11 cellular contexts compared by ENCODE assay signal in genomic region chr2:227462463-227462951, GRCh38. TPM values are rescaled to one million over a fixed set of nuclear protein-coding genes. Genes with fewer than 3 reads are reported as not detected.
DNase-seq lines count a peak whose midpoint lies in the region; ATAC-seq, FAIRE-seq and TF ChIP-seq lines count a peak whose summit lies in the region.
"Had no signal": no experiment of that assay in that cellular context is flagged by ENCODE, and none has a peak within 500 bp of the region (broad histone marks: within the 10 kb centered on the region; RNA-seq: fewer than 3 reads in every experiment).

No MANE protein-coding gene starts in this region.

- no peak for TF ChIP-seq RAD21 in A549 (conservative IDR thresholded peaks at IDR 0.05 in 1 of 2, IDR thresholded peaks at IDR 0.05 in 1 of 2)

- DNase-seq in A549 (ENCODE audit: low read depth in 1 of 2, low spot score in 1 of 2): no peak
- peak; percentile 57 for DNase-seq in activated T-cell treated with anti-CD3 and anti-CD28 coated beads, Interleukin-2, amount 50 U/mL, for 24 hours
- no peak for DNase-seq in cerebellar cortex (ENCODE audit: low spot score)
- DNase-seq in WERI-Rb-1: no peak
- no peak for DNase-seq in progenitor cell of endocrine pancreas (ENCODE audit: low spot score, unreplicated experiment)
- DNase-seq in kidney glomerular epithelial cell (lab: John Stamatoyannopoulos, UW): no peak
- DNase-seq: KG1 had no signal

- H3K4me1 ChIP-seq in A549: peaks cover 77% of the 10 kb centered on the region

- CTCF ChIA-PET in A549 (lab: Yijun Ruan, JAX): interaction anchor here (1.1 to 3.4 kb wide), 3 partner anchors 9 to 56 kb away, joined by 4 to 19 read pairs (median 4); no protein-coding TSS in a partner anchor

- TF ChIP-seq POLR2A in A549 (IDR thresholded peaks at IDR 0.05; ENCODE audit: low read length): no peak

- no peaks in the 10 kb centered on the region for H3K27me3 Mint-ChIP-seq in activated T-cell treated with anti-CD3 and anti-CD28 coated beads, Interleukin-2, amount 50 U/mL, for 24 hours
- H3K27me3 Mint-ChIP-seq in progenitor cell of endocrine pancreas: no peaks in the 10 kb centered on the region

- peak overlapping the region; percentile 95 for H3K27ac Mint-ChIP-seq in activated T-cell treated with anti-CD3 and anti-CD28 coated beads, Interleukin-2, amount 50 U/mL, for 24 hours
- H3K27ac Mint-ChIP-seq in progenitor cell of endocrine pancreas: no peak overlapping the region

- peak overlapping the region; percentile 52 for H3K4me3 Mint-ChIP-seq in activated T-cell treated with anti-CD3 and anti-CD28 coated beads, Interleukin-2, amount 50 U/mL, for 24 hours
- H3K4me3 Mint-ChIP-seq in progenitor cell of endocrine pancreas (ENCODE audit: low read depth): no peak overlapping the region
- H3K4me3 Mint-ChIP-seq: brain had no signal

- no peaks in the 10 kb centered on the region for H3K9me3 Mint-ChIP-seq in activated T-cell treated with anti-CD3 and anti-CD28 coated beads, Interleukin-2, amount 50 U/mL, for 24 hours
- no peaks in the 10 kb centered on the region for H3K9me3 Mint-ChIP-seq in progenitor cell of endocrine pancreas (ENCODE audit: low read depth)
- H3K9me3 Mint-ChIP-seq: brain had no signal

- no peaks in the 10 kb centered on the region for H3K9me3 ChIP-seq in A549
- no peaks in the 10 kb centered on the region for H3K9me3 ChIP-seq in WERI-Rb-1 (ENCODE audit: severe bottlenecking)

- ATAC-seq in A549: no peak
- ATAC-seq in GM18873 (IDR thresholded peaks at IDR 0.05; ENCODE audit: low FRiP score, unreplicated experiment): peak; percentile 81
- peak; percentile 53 for ATAC-seq in HG02885 (IDR thresholded peaks at IDR 0.05; ENCODE audit: poor library complexity, unreplicated experiment)

- no peaks in the 10 kb centered on the region for H3K27me3 ChIP-seq in WERI-Rb-1 (ENCODE audit: insufficient read depth, low read depth, severe bottlenecking)

- no peak for TF ChIP-seq CTCF in A549 (IDR thresholded peaks at IDR 0.05)
- TF ChIP-seq CTCF in WERI-Rb-1 (IDR thresholded peaks at IDR 0.05; ENCODE audit: low read depth, low read length): no peak
- TF ChIP-seq CTCF in progenitor cell of endocrine pancreas (IDR thresholded peaks at IDR 0.05; ENCODE audit: unreplicated experiment): no peak

- peaks cover 92% of the 10 kb centered on the region for H3K4me1 Mint-ChIP-seq in activated T-cell treated with anti-CD3 and anti-CD28 coated beads, Interleukin-2, amount 50 U/mL, for 24 hours (ENCODE audit: low read depth)
- peaks cover 9% of the 10 kb centered on the region for H3K4me1 Mint-ChIP-seq in progenitor cell of endocrine pancreas (ENCODE audit: low read depth)

- no peak for FAIRE-seq in A549 (lab: Jason Lieb, UNC)
- FAIRE-seq: islet of Langerhans had no signal

- H3K27ac ChIP-seq in A549 (peak overlapping the region; percentile 39 to 96; a peak in 5 of 6 replicates), WERI-Rb-1 (no peak overlapping the region)

- no peak for TF ChIP-seq EP300 in A549 (IDR thresholded peaks at IDR 0.05)

- H3K4me3 ChIP-seq in A549 (no peak overlapping the region), WERI-Rb-1 (ENCODE audit: low read depth, low read length) (no peak overlapping the region)

- POLR2A ChIA-PET in A549 (lab: Yijun Ruan, JAX): no interaction called here

- peak overlapping the region; percentile 22; the same call in 2 of the 3 replicates for H3K4me2 ChIP-seq in A549

- no peaks in the 10 kb centered on the region for H3K36me3 Mint-ChIP-seq in activated T-cell treated with anti-CD3 and anti-CD28 coated beads, Interleukin-2, amount 50 U/mL, for 24 hours (ENCODE audit: low read depth)
- H3K36me3 Mint-ChIP-seq in progenitor cell of endocrine pancreas (ENCODE audit: insufficient read depth): no peaks in the 10 kb centered on the region
- H3K36me3 Mint-ChIP-seq: brain had no signal

- 75% methylated on average over 6 of the region's 6 CpGs for WGBS in A549 (ENCODE audit: missing lambda C conversion rate)

- no peaks in the 10 kb centered on the region for H3K36me3 ChIP-seq in WERI-Rb-1

TF ChIP-seq in A549, 52 proteins besides CTCF, POLR2A, EP300 and RAD21:
- TF ChIP-seq HES2 (IDR thresholded peaks at IDR 0.05) (no peak), SMC3 (IDR thresholded peaks at IDR 0.05) (no peak), JUN (IDR thresholded peaks at IDR 0.05) (no peak), ZSCAN20 (CRISPR knock-in tag; IDR thresholded peaks at IDR 0.05) (no peak), KDM5A (IDR thresholded peaks at IDR 0.05) (no peak), FOSL2 (IDR thresholded peaks at IDR 0.05) (no peak), FOSL2 (CRISPR knock-in tag; IDR thresholded peaks at IDR 0.05) (peak; percentile 40; the same call in 1 of the 2 replicates), HOXA7 (CRISPR knock-in tag; IDR thresholded peaks at IDR 0.05) (no peak), REST (IDR thresholded peaks at IDR 0.05) (no peak)
TF ChIP-seq in A549: peak in this region for 1.

RNA-seq across cellular contexts. Expression of gene AGFG1, which starts 9.4 kb away (rescaled TPM):
- polyA plus RNA-seq in A549 (2011; rRNA removed): 384 and 415 TPM in 2 replicates
- polyA plus RNA-seq in A549 (2012; cell fraction: cytosol; rRNA removed): 107 and 152 TPM in 2 replicates
- polyA plus RNA-seq in A549 (2012; cell fraction: nucleus; rRNA removed): 116 and 183 TPM in 2 replicates
- polyA plus RNA-seq in A549 (2017; fragmentation: RNase III; extraction: RNeasy Plus Mini Kit Qiagen cat#74134 plus additional on column Dnase treatment): 96.9 to 104 TPM (median 100 TPM) in 3 replicates
- 677 and 730 TPM in 2 replicates for polyA minus RNA-seq in A549 (2011; rRNA and poly(A)+ RNA removed)
- total RNA-seq in progenitor cell of endocrine pancreas: 74.5 and 82.2 TPM in 2 replicates

Comparison
In these comparisons a context has a peak if more than half of its experiments do, and no peak if none do; other contexts are left out.
1. ATAC-seq: peak in GM18873 (single experiment) and HG02885 (single experiment); none in A549 (0 of 2).